In genomic region chr5:6011199-6011598, GRCh38 we compare ENCODE assay signal across 33 cellular contexts.
DNase-seq lines count a peak whose midpoint lies in the region; ATAC-seq, FAIRE-seq and TF ChIP-seq lines count a peak whose summit lies in the region.
"Had no signal": no experiment of that assay in that cellular context is flagged by ENCODE, and none has a peak within 500 bp of the region (broad histone marks: within the 10 kb centered on the region; RNA-seq: fewer than 3 reads in every experiment).

No MANE protein-coding gene starts in this region.

- no peak for TF ChIP-seq EP300 in GM12878 (IDR thresholded peaks at IDR 0.05; ENCODE audit: borderline replicate concordance in 1 of 2, control insufficient read depth in 1 of 2, low read depth in 2 of 2, low read length in 2 of 2)

- H3K27me3 ChIP-seq in GM12878 (replicated peaks in 1 of 2; ENCODE audit: control insufficient read depth in 2 of 2, insufficient read depth in 2 of 2, low read length in 1 of 2) (no peaks in the 10 kb centered on the region), small intestine (ENCODE audit: control insufficient read depth in 2 of 2, insufficient read depth in 2 of 2, low read length in 2 of 2) (no peaks in the 10 kb centered on the region)
- H3K27me3 ChIP-seq: BE2C; BLaER1; BLaER1 treated with 17β-estradiol and CSF1 and Interleukin-3, amounts not matched to agents 10 nM and 100 nM had no signal

- no peak for TF ChIP-seq RAD21 in GM12878 (IDR thresholded peaks at IDR 0.05; ENCODE audit: insufficient read depth, low read depth, low read length)

- no peaks in the 10 kb centered on the region for H4K20me1 ChIP-seq in GM12878 (ENCODE audit: control insufficient read depth, insufficient read depth)
- H4K20me1 ChIP-seq: BLaER1; BLaER1 treated with 17β-estradiol and CSF1 and Interleukin-3, amounts not matched to agents 10 nM and 100 nM had no signal

- POLR2A ChIA-PET in HEK293 (lab: Yijun Ruan, JAX) (no interaction called here), GM12878 (lab: Charles Lee) (no interaction called here)

- no peaks in the 10 kb centered on the region for H3K36me3 ChIP-seq in HEK293 (ENCODE audit: control insufficient read depth in 2 of 2, insufficient read depth in 1 of 2, low read length in 2 of 2)
- H3K36me3 ChIP-seq in GM12878 (ENCODE audit: control insufficient read depth in 2 of 2, insufficient read depth in 2 of 2, low read length in 1 of 2): no peaks in the 10 kb centered on the region
- H3K36me3 ChIP-seq in small intestine (ENCODE audit: control insufficient read depth in 2 of 2, insufficient read depth in 2 of 2, low read length in 2 of 2): no peaks in the 10 kb centered on the region
- H3K36me3 ChIP-seq: BE2C; BLaER1; BLaER1 treated with 17β-estradiol and CSF1 and Interleukin-3, amounts not matched to agents 10 nM and 100 nM had no signal

- no peak overlapping the region for H3K4me3 ChIP-seq in HEK293 (ENCODE audit: low read depth, low read length)
- H3K4me3 ChIP-seq in GM12878: no peak overlapping the region
- no peak overlapping the region for H3K4me3 ChIP-seq in fibroblast of mammary gland (ENCODE audit: control insufficient read depth, low read depth, low read length)
- H3K4me3 ChIP-seq in small intestine (ENCODE audit: low read depth in 1 of 2, low read length in 2 of 2): no peak overlapping the region
- H3K4me3 ChIP-seq: A549; BLaER1; BLaER1 treated with 17β-estradiol and CSF1 and Interleukin-3, amounts not matched to agents 10 nM and 100 nM had no signal

- CTCF ChIA-PET in HEK293 (lab: Yijun Ruan, JAX): no interaction called here
- CTCF ChIA-PET in GM12878 (lab: Yijun Ruan, JAX): interaction anchor here (1.2 kb wide), 1 partner anchor 10 kb away, joined by 4 read pairs; no protein-coding TSS in a partner anchor

- in situ Hi-C loops in GM12878 (cut with MboI): no loop called here

- H3K9me3 ChIP-seq in HEK293 (ENCODE audit: control insufficient read depth, insufficient read depth, low read depth, low read length): no peaks in the 10 kb centered on the region
- no peaks in the 10 kb centered on the region for H3K9me3 ChIP-seq in GM12878 (replicated peaks; ENCODE audit: control insufficient read depth, insufficient read depth, low read length)
- H3K9me3 ChIP-seq in small intestine (ENCODE audit: control insufficient read depth, low read depth): no peaks in the 10 kb centered on the region
- H3K9me3 ChIP-seq: BE2C, Caco-2 had no signal

- RAD21 ChIA-PET in GM12878 (lab: Charles Lee; ENCODE audit: unreplicated experiment): no interaction called here

- SMC1A ChIA-PET in GM12878 (lab: Charles Lee; ENCODE audit: uncharacterized antibody, unreplicated experiment): interaction anchor here (1.0 to 1.3 kb wide), 2 partner anchors 98 to 257 kb away, joined by 3 read pairs; no protein-coding TSS in a partner anchor

- no peak overlapping the region for H2AFZ ChIP-seq in GM12878 (ENCODE audit: control insufficient read depth, low read depth, low read length)

- H3K4me1 ChIP-seq in HEK293 (ENCODE audit: control insufficient read depth, insufficient read depth, low read length): no peaks in the 10 kb centered on the region
- no peaks in the 10 kb centered on the region for H3K4me1 ChIP-seq in GM12878 (ENCODE audit: control insufficient read depth, insufficient read depth, low read length)
- H3K4me1 ChIP-seq in small intestine (ENCODE audit: control insufficient read depth in 2 of 2, insufficient read depth in 1 of 2, low read depth in 1 of 2, low read length in 1 of 2): no peaks in the 10 kb centered on the region
- H3K4me1 ChIP-seq: BE2C, Caco-2 had no signal

- DNase-seq in GM12878 (ENCODE audit: low read depth, low spot score) (no peak), fibroblast of mammary gland (ENCODE audit: low read depth) (peak; percentile 33), GM20000 (ENCODE audit: low spot score) (no peak), small intestine (no peak)
- DNase-seq: 8988T; ACHN; AML-193; BE2C; C1 segment of cervical spinal cord; Caco-2; Calu3; CD4-positive, alpha-beta memory T cell; CD4-positive, alpha-beta T cell; CD4-positive, CD25-positive, alpha-beta regulatory T cell; CD8-positive, alpha-beta memory T cell; CD8-positive, alpha-beta T cell; COR-L47; DMS 273 treated with DMSO at 0.1 percent for 48 hours; DMS153; DMS53; DMS79; DMS79 treated with DMSO at 0.1 percent for 48 hours; DND-41; EL had no signal

- H3K4me2 ChIP-seq in GM12878 (ENCODE audit: control insufficient read depth, insufficient read depth): no peak overlapping the region
- H3K4me2 ChIP-seq: A549; BLaER1; BLaER1 treated with 17β-estradiol and CSF1 and Interleukin-3, amounts not matched to agents 10 nM and 100 nM had no signal

- H3K9ac ChIP-seq in GM12878 (ENCODE audit: control insufficient read depth, insufficient read depth, low read length): no peak overlapping the region
- H3K9ac ChIP-seq: BLaER1; BLaER1 treated with 17β-estradiol and CSF1 and Interleukin-3, amounts not matched to agents 10 nM and 100 nM had no signal

- intact Hi-C loops in GM12878 (cut with micrococcal nuclease; ENCODE audit: unreplicated experiment): no loop called here

- no peak for ATAC-seq in GM12878
- no peak for ATAC-seq in GM18519 (IDR thresholded peaks at IDR 0.05; ENCODE audit: low FRiP score, unreplicated experiment)
- ATAC-seq: A549; CD8-positive, alpha-beta T cell had no signal

- FAIRE-seq in GM12878 (lab: Jason Lieb, UNC) (no peak), small intestine (lab: Jason Lieb, UNC) (no peak)
- FAIRE-seq: A204.1, A549, D721Med had no signal

- WGBS in GM12878 (ENCODE audit: insufficient coverage, insufficient replicate concordance, low lambda C conversion rate, missing lambda C conversion rate): 0% methylated on average over 1 of the region's 1 CpG
- WGBS in small intestine, 3 donors: 50 to 71% (median 56%) methylated on average over 1 of the region's 1 CpG

- no TSS peak for BruUV-seq in GM12878 (replicated peaks; lab: Mats Ljungman, UMichigan)

- no peak for TF ChIP-seq CTCF in HEK293 (tag by site-specific recombination; IDR thresholded peaks at IDR 0.05)
- no peak for TF ChIP-seq CTCF in GM12878 (IDR thresholded peaks at IDR 0.05 in 2 of 3, conservative IDR thresholded peaks at IDR 0.05 in 1 of 3; ENCODE audit: control insufficient read depth in 2 of 3, extremely low read depth in 1 of 3, insufficient read depth in 1 of 3, low read depth in 3 of 3, low read length in 3 of 3)
- no peak for TF ChIP-seq CTCF in fibroblast of mammary gland (conservative IDR thresholded peaks at IDR 0.05; ENCODE audit: control insufficient read depth, insufficient read depth, low read depth, low read length)
- TF ChIP-seq CTCF in GM20000 (IDR thresholded peaks at IDR 0.05; ENCODE audit: extremely low read depth, missing control alignments): no peak

- H3K79me2 ChIP-seq in GM12878 (ENCODE audit: control insufficient read depth, insufficient read depth, low read length): no peaks in the 10 kb centered on the region

- no peak overlapping the region for H3K27ac ChIP-seq in HEK293 (ENCODE audit: extremely low read depth, low read depth, low read length)
- H3K27ac ChIP-seq in GM12878 (ENCODE audit: control insufficient read depth, insufficient read depth): no peak overlapping the region
- H3K27ac ChIP-seq in small intestine (ENCODE audit: low read depth in 1 of 2, low read length in 1 of 2): no peak overlapping the region
- H3K27ac ChIP-seq: 22Rv1; A549; BLaER1; BLaER1 treated with 17β-estradiol and CSF1 and Interleukin-3, amounts not matched to agents 10 nM and 100 nM; C4-2B had no signal

- no peak for TF ChIP-seq POLR2A in GM12878 (IDR thresholded peaks at IDR 0.05; ENCODE audit: low read depth, low read length)

TF ChIP-seq in HEK293, 187 proteins besides CTCF, POLR2A, EP300 and RAD21:
- TF ChIP-seq ZNF610 (tag by site-specific recombination; IDR thresholded peaks at IDR 0.05; ENCODE audit: borderline replicate concordance) (no peak), EGR2 (tag by site-specific recombination; IDR thresholded peaks at IDR 0.05; ENCODE audit: low read depth) (0 out of 2 replicates have a peak, but pooled peaks have one; percentile 32), ZNF26 (tag by site-specific recombination; IDR thresholded peaks at IDR 0.05) (no peak)

TF ChIP-seq in GM12878, 131 proteins besides CTCF, POLR2A, EP300 and RAD21:
- 0 out of 2 replicates have a peak, but pooled peaks have one; percentile 57 for TF ChIP-seq GATAD2B (conservative IDR thresholded peaks at IDR 0.05; ENCODE audit: low read depth)
- peak; percentile 72 for TF ChIP-seq MEF2B (IDR thresholded peaks at IDR 0.05; ENCODE audit: partially characterized antibody, poor library complexity, severe bottlenecking)
- no peak for TF ChIP-seq PRDM15 (CRISPR knock-in tag; IDR thresholded peaks at IDR 0.05)
TF ChIP-seq in GM12878: peak in this region for 2.
